22 cellular contexts compared by ENCODE assay signal in genomic region chr5:142608094-142608493, GRCh38.
DNase-seq lines count a peak whose midpoint lies in the region; ATAC-seq, FAIRE-seq and TF ChIP-seq lines count a peak whose summit lies in the region.
"Had no signal": no experiment of that assay in that cellular context is flagged by ENCODE, and none has a peak within 500 bp of the region (broad histone marks: within the 10 kb centered on the region; RNA-seq: fewer than 3 reads in every experiment).

No MANE protein-coding gene starts in this region.

- TF ChIP-seq RAD21 in liver (IDR thresholded peaks at IDR 0.05) (peak in 1 of 2 donors; percentile 26), HepG2 (CRISPR knock-in tag; IDR thresholded peaks at IDR 0.05) (no peak)

- no peaks in the 10 kb centered on the region for H3K9me3 ChIP-seq in liver (ENCODE audit: control insufficient read depth in 4 of 4, low read length in 3 of 4)
- no peaks in the 10 kb centered on the region for H3K9me3 ChIP-seq in HepG2 (ENCODE audit: low read length)
- no peaks in the 10 kb centered on the region for H3K9me3 ChIP-seq in left lung
- H3K9me3 ChIP-seq in osteoblast (ENCODE audit: low read depth, low read length), result no peaks in the 10 kb centered on the region
- H3K9me3 ChIP-seq: MG63, Peyer's patch, SJSA1 had no signal

- H3K27me3 ChIP-seq in liver (ENCODE audit: control insufficient read depth in 4 of 4, insufficient read depth in 4 of 4, low read length in 3 of 4), result no peaks in the 10 kb centered on the region
- peaks cover 0 to 19% of the 10 kb centered on the region in 2 experiments; a peak in 2 of 5 replicates for H3K27me3 ChIP-seq in HepG2 (ENCODE audit: control insufficient read depth in 1 of 2, insufficient read depth in 2 of 2, low read length in 2 of 2)
- no peaks in the 10 kb centered on the region for H3K27me3 ChIP-seq in left lung
- H3K27me3 ChIP-seq in osteoblast (ENCODE audit: insufficient read depth, low read length), result no peaks in the 10 kb centered on the region
- H3K27me3 ChIP-seq: MG63, Peyer's patch, SJSA1 had no signal

- BruUV-seq in HepG2 (replicated peaks; lab: Mats Ljungman, UMichigan), result no TSS peak

- CTCF ChIA-PET in HepG2 (lab: Yijun Ruan, JAX; ENCODE audit: low intra/inter-chr PET ratio, low total read pairs), result no interaction called here

- POLR2A ChIA-PET in HepG2 (lab: Yijun Ruan, JAX), result no interaction called here

- H3K9ac ChIP-seq in liver (ENCODE audit: low read depth in 1 of 2, low read length in 2 of 2) (no peak overlapping the region), HepG2 (ENCODE audit: insufficient read depth, low read depth, low read length) (no peak overlapping the region)

- DNase-seq in HepG2 (ENCODE audit: low spot score) (no peak), left lung (no peak), osteoblast (ENCODE audit: insufficient read length, low spot score, missing footprints) (no peak), GM20000 (ENCODE audit: low spot score) (no peak), NOMO-1 treated with DMSO at 0.1 percent for 48 hours (lab: John Stamatoyannopoulos, UW; ENCODE audit: unreplicated experiment) (no peak)
- no peak for DNase-seq in stimulated activated CD4-positive, alpha-beta T cell treated with anti-CD3 and anti-CD28 coated beads, Interleukin-2, amount 100 ng/mL, for 48 hours
- DNase-seq: AML-193; C1 segment of cervical spinal cord; Calu3; CD8-positive, alpha-beta T cell; EL; GF-D8; MG63; NCI-H1417 treated with DMSO at 0.1 percent for 48 hours; NCI-H187; NCI-H510A; NCI-H748 treated with DMSO at 0.1 percent for 48 hours; Peyer's patch had no signal

- no peak for TF ChIP-seq CTCF in liver (IDR thresholded peaks at IDR 0.05; ENCODE audit: low read depth, low read length, missing input control)
- TF ChIP-seq CTCF in HepG2 (CRISPR knock-in tag; IDR thresholded peaks at IDR 0.05), result no peak
- no peak for TF ChIP-seq CTCF in left lung (IDR thresholded peaks at IDR 0.05)
- no peak for TF ChIP-seq CTCF in osteoblast (IDR thresholded peaks at IDR 0.05; ENCODE audit: extremely low read depth, low read depth, low read length)
- TF ChIP-seq CTCF in GM20000 (IDR thresholded peaks at IDR 0.05; ENCODE audit: extremely low read depth, missing control alignments), result no peak

- H3K4me3 ChIP-seq in liver (ENCODE audit: low read depth in 1 of 3, low read length in 3 of 3) (no peak overlapping the region), HepG2 (replicated peaks in 1 of 3; ENCODE audit: insufficient read depth in 1 of 3, low read depth in 2 of 3, low read length in 3 of 3) (no peak overlapping the region), left lung (no peak overlapping the region), osteoblast (ENCODE audit: insufficient read depth, low read length) (no peak overlapping the region)
- H3K4me3 ChIP-seq: K562, MG63, Peyer's patch, SJSA1 had no signal

- FAIRE-seq in HepG2 (lab: Jason Lieb, UNC), result no peak
- FAIRE-seq: K562 had no signal

- TF ChIP-seq POLR2A in HepG2 (IDR thresholded peaks at IDR 0.05; ENCODE audit: insufficient read depth in 1 of 2, low read depth in 2 of 2, low read length in 2 of 2), result no peak

- H3K4me2 ChIP-seq in HepG2 (ENCODE audit: low read depth, low read length), result no peak overlapping the region
- H3K4me2 ChIP-seq in osteoblast (ENCODE audit: insufficient read depth, low read length), result no peak overlapping the region

- H3K4me1 ChIP-seq in liver (ENCODE audit: control insufficient read depth in 4 of 4, insufficient read depth in 4 of 4, low read length in 3 of 4), result peaks cover 5 to 25% (median 14%) of the 10 kb centered on the region in 4 donors
- H3K4me1 ChIP-seq in HepG2 (ENCODE audit: insufficient read depth, low read length), result no peaks in the 10 kb centered on the region
- no peaks in the 10 kb centered on the region for H3K4me1 ChIP-seq in left lung
- peaks cover 3% of the 10 kb centered on the region for H3K4me1 ChIP-seq in osteoblast (ENCODE audit: insufficient read depth, low read length)
- H3K4me1 ChIP-seq: Peyer's patch, SJSA1 had no signal

- H3K27ac ChIP-seq in liver (ENCODE audit: low read depth in 1 of 2, low read length in 2 of 2) (no peak overlapping the region), HepG2 (ENCODE audit: extremely low read length, insufficient read depth, low read length) (no peak overlapping the region), left lung (peak overlapping the region in 1 of 2 donors; percentile 2), osteoblast (ENCODE audit: low read depth, low read length) (no peak overlapping the region)
- H3K27ac ChIP-seq: SJSA1 had no signal

- H3K79me2 ChIP-seq in HepG2 (ENCODE audit: insufficient read depth, low read length) (no peaks in the 10 kb centered on the region), osteoblast (ENCODE audit: insufficient read depth, low read length) (no peaks in the 10 kb centered on the region)

- peaks cover 3% of the 10 kb centered on the region; the same call in 1 of the 2 replicates for H4K20me1 ChIP-seq in HepG2 (ENCODE audit: insufficient read depth, low read length)
- H4K20me1 ChIP-seq in osteoblast (ENCODE audit: insufficient read depth, low read length), result no peaks in the 10 kb centered on the region

- WGBS in liver, result 68% methylated on average over 7 of the region's 7 CpGs
- 41% methylated on average over 7 of the region's 7 CpGs for WGBS in HepG2 (ENCODE audit: low lambda C conversion rate)

- ATAC-seq in HepG2 (no peak), left lung (peak; percentile 53), HG03045 (IDR thresholded peaks at IDR 0.05; ENCODE audit: unreplicated experiment) (no peak)
- ATAC-seq: CD8-positive, alpha-beta T cell; K562 had no signal

- H2AFZ ChIP-seq in HepG2 (ENCODE audit: low read length) (no peak overlapping the region), osteoblast (ENCODE audit: low read length) (peak overlapping the region; percentile 5)

- intact Hi-C loops in HepG2 (cut with micrococcal nuclease; ENCODE audit: unreplicated experiment), result no loop called here
- intact Hi-C loops in left lung (cut with DNase I), result no loop called here

- in situ Hi-C loops in HepG2 (cut with HindIII; ENCODE audit: extremely low pct_ligation_motif_present, low pct_unique_long_range_greater_than_20kb), result no loop called here

- H3K36me3 ChIP-seq in liver (ENCODE audit: control insufficient read depth in 4 of 4, insufficient read depth in 3 of 4, low read depth in 1 of 4, low read length in 3 of 4), result no peaks in the 10 kb centered on the region
- no peaks in the 10 kb centered on the region for H3K36me3 ChIP-seq in HepG2 (replicated peaks in 1 of 2; ENCODE audit: control insufficient read depth in 1 of 2, insufficient read depth in 2 of 2, low read length in 2 of 2)
- no peaks in the 10 kb centered on the region for H3K36me3 ChIP-seq in left lung
- no peaks in the 10 kb centered on the region for H3K36me3 ChIP-seq in osteoblast (ENCODE audit: insufficient read depth, low read length)
- H3K36me3 ChIP-seq: MG63, Peyer's patch had no signal

- no peak for TF ChIP-seq EP300 in HepG2 (IDR thresholded peaks at IDR 0.05; ENCODE audit: low read depth in 2 of 2, low read length in 2 of 2)
- no peak for TF ChIP-seq EP300 in HepG2 (CRISPR knock-in tag; IDR thresholded peaks at IDR 0.05; ENCODE audit: borderline replicate concordance)

TF ChIP-seq in liver, 16 proteins besides CTCF, POLR2A, EP300 and RAD21 (continues in another document):
- TF ChIP-seq YY1 (IDR thresholded peaks at IDR 0.05), result no peak
- TF ChIP-seq NR2F2 (IDR thresholded peaks at IDR 0.05), result peak; percentile 64
- peak; percentile 17 to 31 for TF ChIP-seq RXRA (IDR thresholded peaks at IDR 0.05)
- TF ChIP-seq FOXA2 (IDR thresholded peaks at IDR 0.05), result no peak
- no peak for TF ChIP-seq JUND (IDR thresholded peaks at IDR 0.05)
- no peak for TF ChIP-seq SP1 (IDR thresholded peaks at IDR 0.05)
- no peak for TF ChIP-seq HNF4G (IDR thresholded peaks at IDR 0.05)
- TF ChIP-seq FOXA1 (IDR thresholded peaks at IDR 0.05), result no peak
- TF ChIP-seq TAF1 (conservative IDR thresholded peaks at IDR 0.05), result no peak
- TF ChIP-seq GABPA (IDR thresholded peaks at IDR 0.05 in 1 of 2, conservative IDR thresholded peaks at IDR 0.05 in 1 of 2), result no peak

TF ChIP-seq in HepG2, 621 proteins besides CTCF, POLR2A, EP300 and RAD21 (continues in another document):
- TF ChIP-seq, protein P1, sequence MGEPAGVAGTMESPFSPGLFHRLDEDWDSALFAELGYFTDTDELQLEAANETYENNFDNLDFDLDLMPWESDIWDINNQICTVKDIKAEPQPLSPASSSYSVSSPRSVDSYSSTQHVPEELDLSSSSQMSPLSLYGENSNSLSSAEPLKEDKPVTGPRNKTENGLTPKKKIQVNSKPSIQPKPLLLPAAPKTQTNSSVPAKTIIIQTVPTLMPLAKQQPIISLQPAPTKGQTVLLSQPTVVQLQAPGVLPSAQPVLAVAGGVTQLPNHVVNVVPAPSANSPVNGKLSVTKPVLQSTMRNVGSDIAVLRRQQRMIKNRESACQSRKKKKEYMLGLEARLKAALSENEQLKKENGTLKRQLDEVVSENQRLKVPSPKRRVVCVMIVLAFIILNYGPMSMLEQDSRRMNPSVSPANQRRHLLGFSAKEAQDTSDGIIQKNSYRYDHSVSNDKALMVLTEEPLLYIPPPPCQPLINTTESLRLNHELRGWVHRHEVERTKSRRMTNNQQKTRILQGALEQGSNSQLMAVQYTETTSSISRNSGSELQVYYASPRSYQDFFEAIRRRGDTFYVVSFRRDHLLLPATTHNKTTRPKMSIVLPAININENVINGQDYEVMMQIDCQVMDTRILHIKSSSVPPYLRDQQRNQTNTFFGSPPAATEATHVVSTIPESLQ (CRISPR knock-in tag; conservative IDR thresholded peaks at IDR 0.05), result no peak
- TF ChIP-seq, protein P2, sequence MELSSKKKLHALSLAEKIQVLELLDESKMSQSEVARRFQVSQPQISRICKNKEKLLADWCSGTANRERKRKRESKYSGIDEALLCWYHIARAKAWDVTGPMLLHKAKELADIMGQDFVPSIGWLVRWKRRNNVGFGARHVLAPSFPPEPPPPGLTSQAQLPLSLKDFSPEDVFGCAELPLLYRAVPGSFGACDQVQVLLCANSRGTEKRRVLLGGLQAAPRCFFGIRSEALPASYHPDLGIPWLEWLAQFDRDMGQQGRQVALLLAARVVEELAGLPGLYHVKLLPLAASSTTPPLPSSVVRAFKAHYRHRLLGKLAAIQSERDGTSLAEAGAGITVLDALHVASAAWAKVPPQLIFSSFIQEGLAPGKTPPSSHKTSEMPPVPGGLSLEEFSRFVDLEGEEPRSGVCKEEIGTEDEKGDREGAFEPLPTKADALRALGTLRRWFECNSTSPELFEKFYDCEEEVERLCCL (CRISPR knock-in tag; IDR thresholded peaks at IDR 0.05; ENCODE audit: borderline replicate concordance), result no peak
- TF ChIP-seq, protein P3, sequence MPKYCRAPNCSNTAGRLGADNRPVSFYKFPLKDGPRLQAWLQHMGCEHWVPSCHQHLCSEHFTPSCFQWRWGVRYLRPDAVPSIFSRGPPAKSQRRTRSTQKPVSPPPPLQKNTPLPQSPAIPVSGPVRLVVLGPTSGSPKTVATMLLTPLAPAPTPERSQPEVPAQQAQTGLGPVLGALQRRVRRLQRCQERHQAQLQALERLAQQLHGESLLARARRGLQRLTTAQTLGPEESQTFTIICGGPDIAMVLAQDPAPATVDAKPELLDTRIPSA (CRISPR knock-in tag; IDR thresholded peaks at IDR 0.05; ENCODE audit: borderline replicate concordance), result no peak
